10 cellular contexts compared by ENCODE assay signal in the genomic region with DNA sequence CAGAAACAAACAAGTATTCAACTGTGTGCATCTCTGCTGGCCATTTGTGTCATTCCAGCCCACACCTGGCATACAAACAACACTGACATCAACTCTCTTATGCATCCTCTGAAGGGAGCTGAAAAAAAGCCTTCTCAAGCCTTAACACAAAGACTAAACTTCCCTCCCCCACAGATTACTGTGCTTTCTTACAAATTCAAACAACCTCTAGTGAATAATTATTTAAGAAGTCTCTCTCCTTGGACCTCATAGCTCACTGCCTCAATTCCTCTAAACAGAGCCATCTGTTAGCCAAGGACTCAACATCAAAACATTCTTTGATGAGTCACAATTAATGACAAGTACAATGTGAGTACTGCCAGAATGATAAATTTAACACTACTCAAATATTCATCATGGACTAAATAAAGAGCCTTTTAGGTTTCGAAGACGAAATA.
A peak's percentile ranks its signal among the peaks of the same experiment; 100 is the strongest.
DNase-seq lines count a peak whose midpoint lies in the region; TF ChIP-seq lines count a peak whose summit lies in the region.
"Had no signal": no experiment of that assay in that cellular context is flagged by ENCODE, and none has a peak within 500 bp of the region (broad histone marks: within the 10 kb centered on the region; RNA-seq: fewer than 3 reads in every experiment).

No MANE protein-coding gene starts in this region.

- no peaks in the 10 kb centered on the region for H3K9me2 ChIP-seq in SK-N-SH

- intact Hi-C loops in CD4-positive, alpha-beta memory T cell (cut with micrococcal nuclease): no loop called here
- intact Hi-C loops in activated T-helper 2 cell treated with anti-CD3 and anti-CD28 coated beads, Interferon-gamma antibody, Interleukin-2, Interleukin-4, amounts not matched to agents 10 μg/mL and 5 μg/mL and 100 μg/mL, durations not matched to agents 14 hours and 24 hours and 36 hours (cut with micrococcal nuclease): no loop called here

- WGBS in SK-N-SH (ENCODE audit: low lambda C conversion rate): 22% methylated on average over 2 of the region's 2 CpGs

- H3K27me3 ChIP-seq in SK-N-SH (ENCODE audit: insufficient read depth): no peaks in the 10 kb centered on the region
- H3K27me3 ChIP-seq in CD4-positive, alpha-beta memory T cell (ENCODE audit: insufficient read depth, low read length): peaks cover 5% of the 10 kb centered on the region

- TF ChIP-seq EP300 in SK-N-SH (IDR thresholded peaks at IDR 0.05; ENCODE audit: borderline replicate concordance in 1 of 2, low read depth in 1 of 2, low read length in 1 of 2): peak; percentile 49 to 69; a peak in 3 of 4 replicates

- TF ChIP-seq CTCF in SK-N-SH (IDR thresholded peaks at IDR 0.05): no peak
- no peak for TF ChIP-seq CTCF in fibroblast of villous mesenchyme (IDR thresholded peaks at IDR 0.05; ENCODE audit: insufficient read depth, low read depth, low read length)

- peaks cover 0 to 6% of the 10 kb centered on the region in 2 experiments; a peak in 2 of 4 replicates for H3K4me1 ChIP-seq in SK-N-SH (ENCODE audit: control insufficient read depth in 1 of 2, insufficient read depth in 2 of 2, low read depth in 1 of 2, low read length in 1 of 2)
- H3K4me1 ChIP-seq in CD4-positive, alpha-beta memory T cell (ENCODE audit: insufficient read depth, low read length): no peaks in the 10 kb centered on the region

- CTCF ChIA-PET in SK-N-SH (lab: Yijun Ruan, JAX): interaction anchor here (0.9 to 1.2 kb wide), 3 partner anchors 10 to 107 kb away, joined by 3 read pairs; no protein-coding TSS in a partner anchor
- CTCF ChIA-PET in CD4-positive, alpha-beta memory T cell (lab: Charles Lee; ENCODE audit: partially characterized antibody): no interaction called here

- no peak overlapping the region for H3K27ac Mint-ChIP-seq in CD4-positive, alpha-beta memory T cell
- H3K27ac Mint-ChIP-seq in activated T-helper 2 cell treated with anti-CD3 and anti-CD28 coated beads, Interferon-gamma antibody, Interleukin-2, Interleukin-4, amounts not matched to agents 10 μg/mL and 5 μg/mL and 100 μg/mL, durations not matched to agents 14 hours and 24 hours and 36 hours: no peak overlapping the region
- H3K27ac Mint-ChIP-seq: stimulated activated effector memory CD8-positive, alpha-beta T cell treated with anti-CD3 and anti-CD28 coated beads, Interleukin-12 subunit alpha, Interleukin-12 subunit beta, amount 100 ng/mL, for 72 hours had no signal

- H3F3A ChIP-seq in SK-N-SH (replicated peaks; ENCODE audit: insufficient read depth): peaks cover 15% of the 10 kb centered on the region

- peak; percentile 41 for DNase-seq in NCI-H2171 treated with DMSO at 0.1 percent for 48 hours (lab: John Stamatoyannopoulos, UW)
- no peak for DNase-seq in NCI-H2171 (lab: John Stamatoyannopoulos, UW)
- DNase-seq in SK-N-SH: no peak
- peak; percentile 63 for DNase-seq in fibroblast of villous mesenchyme (ENCODE audit: low read depth)
- peak; percentile 79 for DNase-seq in superior temporal gyrus (ENCODE audit: extremely low spot score)
- DNase-seq in CD4-positive, alpha-beta memory T cell: no peak
- DNase-seq in activated T-helper 2 cell treated with anti-CD3 and anti-CD28 coated beads, Interferon-gamma antibody, Interleukin-2, Interleukin-4, amounts not matched to agents 10 μg/mL and 5 μg/mL and 100 μg/mL, durations not matched to agents 14 hours and 24 hours and 36 hours (ENCODE audit: low spot score): no peak
- no peak for DNase-seq in NCI-H2196 treated with DMSO at 0.1 percent for 48 hours (lab: John Stamatoyannopoulos, UW; ENCODE audit: unreplicated experiment)
- DNase-seq: NCI-H1105 had no signal

- no peaks in the 10 kb centered on the region for H3K9me3 ChIP-seq in SK-N-SH
- no peaks in the 10 kb centered on the region for H3K9me3 ChIP-seq in CD4-positive, alpha-beta memory T cell (ENCODE audit: control insufficient read depth in 1 of 2, low read length in 2 of 2)

- POLR2A ChIA-PET in SK-N-SH (lab: Yijun Ruan, JAX): no interaction called here
- POLR2A ChIA-PET in CD4-positive, alpha-beta memory T cell (lab: Charles Lee; ENCODE audit: partially characterized antibody): no interaction called here

- peak overlapping the region; percentile 15; the same call in 1 of the 2 replicates for H3K9ac ChIP-seq in SK-N-SH

- H4K20me1 ChIP-seq in SK-N-SH (ENCODE audit: insufficient read depth): no peaks in the 10 kb centered on the region; the same call in 1 of the 2 replicates

- H3K4me2 ChIP-seq in SK-N-SH: peak overlapping the region; percentile 11

- no peaks in the 10 kb centered on the region for H3K4me1 Mint-ChIP-seq in CD4-positive, alpha-beta memory T cell
- H3K4me1 Mint-ChIP-seq in activated T-helper 2 cell treated with anti-CD3 and anti-CD28 coated beads, Interferon-gamma antibody, Interleukin-2, Interleukin-4, amounts not matched to agents 10 μg/mL and 5 μg/mL and 100 μg/mL, durations not matched to agents 14 hours and 24 hours and 36 hours (ENCODE audit: low read depth): peaks cover 21% of the 10 kb centered on the region

- H3K27ac ChIP-seq in SK-N-SH (ENCODE audit: low read depth in 2 of 2, low read length in 1 of 2): peak overlapping the region in 1 of 2 experiments; percentile 73; a peak in 2 of 4 replicates
- no peak overlapping the region for H3K27ac ChIP-seq in CD4-positive, alpha-beta memory T cell (ENCODE audit: low read depth, low read length)

- no peaks in the 10 kb centered on the region for H3K36me3 Mint-ChIP-seq in CD4-positive, alpha-beta memory T cell
- no peaks in the 10 kb centered on the region for H3K36me3 Mint-ChIP-seq in activated T-helper 2 cell treated with anti-CD3 and anti-CD28 coated beads, Interferon-gamma antibody, Interleukin-2, Interleukin-4, amounts not matched to agents 10 μg/mL and 5 μg/mL and 100 μg/mL, durations not matched to agents 14 hours and 24 hours and 36 hours (ENCODE audit: low read depth)
- H3K36me3 Mint-ChIP-seq: stimulated activated effector memory CD8-positive, alpha-beta T cell treated with anti-CD3 and anti-CD28 coated beads, Interleukin-12 subunit alpha, Interleukin-12 subunit beta, amount 100 ng/mL, for 72 hours had no signal

- no peak for TF ChIP-seq RAD21 in SK-N-SH (IDR thresholded peaks at IDR 0.05; ENCODE audit: low read length)

- peaks cover 6 to 15% of the 10 kb centered on the region in 2 donors for H3K27me3 Mint-ChIP-seq in CD4-positive, alpha-beta memory T cell
- peaks cover 9% of the 10 kb centered on the region for H3K27me3 Mint-ChIP-seq in activated T-helper 2 cell treated with anti-CD3 and anti-CD28 coated beads, Interferon-gamma antibody, Interleukin-2, Interleukin-4, amounts not matched to agents 10 μg/mL and 5 μg/mL and 100 μg/mL, durations not matched to agents 14 hours and 24 hours and 36 hours (ENCODE audit: low read depth)

- H3K4me3 Mint-ChIP-seq in CD4-positive, alpha-beta memory T cell: no peak overlapping the region
- no peak overlapping the region for H3K4me3 Mint-ChIP-seq in activated T-helper 2 cell treated with anti-CD3 and anti-CD28 coated beads, Interferon-gamma antibody, Interleukin-2, Interleukin-4, amounts not matched to agents 10 μg/mL and 5 μg/mL and 100 μg/mL, durations not matched to agents 14 hours and 24 hours and 36 hours (ENCODE audit: low read depth)
- H3K4me3 Mint-ChIP-seq: stimulated activated effector memory CD8-positive, alpha-beta T cell treated with anti-CD3 and anti-CD28 coated beads, Interleukin-12 subunit alpha, Interleukin-12 subunit beta, amount 100 ng/mL, for 72 hours had no signal

- no peak overlapping the region for H2AFZ ChIP-seq in SK-N-SH (ENCODE audit: low read depth)

- H3K36me3 ChIP-seq in SK-N-SH (replicated peaks in 1 of 2; ENCODE audit: control insufficient read depth in 1 of 2, insufficient read depth in 2 of 2, low read length in 1 of 2): no peaks in the 10 kb centered on the region
- H3K36me3 ChIP-seq in CD4-positive, alpha-beta memory T cell (ENCODE audit: insufficient read depth, low read length): no peaks in the 10 kb centered on the region

- H3K4me3 ChIP-seq in SK-N-SH (ENCODE audit: low read depth in 2 of 2, low read length in 1 of 2) (no peak overlapping the region), fibroblast of villous mesenchyme (ENCODE audit: low read depth, low read length) (no peak overlapping the region)
- H3K4me3 ChIP-seq in CD4-positive, alpha-beta memory T cell (ENCODE audit: low read length in 2 of 2): no peak overlapping the region

- H3K79me2 ChIP-seq in SK-N-SH (ENCODE audit: insufficient read depth): peaks cover 21% of the 10 kb centered on the region; the same call in 1 of the 2 replicates

- H3K9me3 Mint-ChIP-seq in CD4-positive, alpha-beta memory T cell: peaks cover 0 to 2% (median 0%) of the 10 kb centered on the region in 8 donors
- no peaks in the 10 kb centered on the region for H3K9me3 Mint-ChIP-seq in activated T-helper 2 cell treated with anti-CD3 and anti-CD28 coated beads, Interferon-gamma antibody, Interleukin-2, Interleukin-4, amounts not matched to agents 10 μg/mL and 5 μg/mL and 100 μg/mL, durations not matched to agents 14 hours and 24 hours and 36 hours
- H3K9me3 Mint-ChIP-seq: stimulated activated effector memory CD8-positive, alpha-beta T cell treated with anti-CD3 and anti-CD28 coated beads, Interleukin-12 subunit alpha, Interleukin-12 subunit beta, amount 100 ng/mL, for 72 hours had no signal

TF ChIP-seq in SK-N-SH, 30 proteins besides CTCF, POLR2A, EP300 and RAD21 (continues in another document):
- TF ChIP-seq, protein P1, sequence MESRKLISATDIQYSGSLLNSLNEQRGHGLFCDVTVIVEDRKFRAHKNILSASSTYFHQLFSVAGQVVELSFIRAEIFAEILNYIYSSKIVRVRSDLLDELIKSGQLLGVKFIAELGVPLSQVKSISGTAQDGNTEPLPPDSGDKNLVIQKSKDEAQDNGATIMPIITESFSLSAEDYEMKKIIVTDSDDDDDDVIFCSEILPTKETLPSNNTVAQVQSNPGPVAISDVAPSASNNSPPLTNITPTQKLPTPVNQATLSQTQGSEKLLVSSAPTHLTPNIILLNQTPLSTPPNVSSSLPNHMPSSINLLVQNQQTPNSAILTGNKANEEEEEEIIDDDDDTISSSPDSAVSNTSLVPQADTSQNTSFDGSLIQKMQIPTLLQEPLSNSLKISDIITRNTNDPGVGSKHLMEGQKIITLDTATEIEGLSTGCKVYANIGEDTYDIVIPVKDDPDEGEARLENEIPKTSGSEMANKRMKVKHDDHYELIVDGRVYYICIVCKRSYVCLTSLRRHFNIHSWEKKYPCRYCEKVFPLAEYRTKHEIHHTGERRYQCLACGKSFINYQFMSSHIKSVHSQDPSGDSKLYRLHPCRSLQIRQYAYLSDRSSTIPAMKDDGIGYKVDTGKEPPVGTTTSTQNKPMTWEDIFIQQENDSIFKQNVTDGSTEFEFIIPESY (IDR thresholded peaks at IDR 0.05; ENCODE audit: borderline replicate concordance, low read depth): no peak
- TF ChIP-seq POLR2AphosphoS5 (IDR thresholded peaks at IDR 0.05; ENCODE audit: low read depth, low read length) (peak; percentile 51; the same call in 1 of the 2 replicates), JUND (IDR thresholded peaks at IDR 0.05) (peak; percentile 85)

Comparison
In these comparisons a context has a peak if more than half of its experiments do, and no peak if none do; other contexts are left out.
1. DNase-seq: peak in NCI-H2171 treated with DMSO at 0.1 percent for 48 hours (single experiment), fibroblast of villous mesenchyme (single experiment) and superior temporal gyrus (single experiment); none in NCI-H2171 (single experiment), SK-N-SH (single experiment), CD4-positive, alpha-beta memory T cell (0 of 5), activated T-helper 2 cell treated with anti-CD3 and anti-CD28 coated beads, Interferon-gamma antibody, Interleukin-2, Interleukin-4, amounts not matched to agents 10 μg/mL and 5 μg/mL and 100 μg/mL, durations not matched to agents 14 hours and 24 hours and 36 hours (single experiment) and NCI-H2196 treated with DMSO at 0.1 percent for 48 hours (single experiment).